In genomic region chr10:133394064-133394663, GRCh38 we compare ENCODE assay signal across 8 cellular contexts. TPM values are rescaled to one million over a fixed set of nuclear protein-coding genes. Genes with fewer than 3 reads are reported as not detected.
DNase-seq lines count a peak whose midpoint lies in the region; ATAC-seq, FAIRE-seq and TF ChIP-seq lines count a peak whose summit lies in the region.

MTG1 (plus strand) TSS chr10:133394157; CDS start chr10:133394221, 64 bp downstream.

- H3K4me1 ChIP-seq in psoas muscle (peaks cover 8% of the 10 kb centered on the region), vagina (peaks cover 18% of the 10 kb centered on the region)

- H3K4me3 ChIP-seq in psoas muscle, result peak within 1 kb of the TSS; percentile 78
- peak within 1 kb of the TSS; percentile 86 to 93 for H3K4me3 ChIP-seq in vagina

- TF ChIP-seq POLR2A in GM12891 (IDR thresholded peaks at IDR 0.05; ENCODE audit: low read depth, low read length) (peak; percentile 88), vagina (IDR thresholded peaks at IDR 0.05) (peak in 1 of 2 donors; percentile 57)

- H3K4me1 Mint-ChIP-seq in T-cell, result peaks cover 43 to 56% (median 55%) of the 10 kb centered on the region in 3 donors

- H3K27me3 ChIP-seq in psoas muscle (ENCODE audit: insufficient read depth in 3 of 3, low read length in 2 of 3) (no peaks in the 10 kb centered on the region), vagina (no peaks in the 10 kb centered on the region)

- H3K36me3 Mint-ChIP-seq in T-cell, result peaks cover 12% of the 10 kb centered on the region

- DNase-seq in GM12891 (ENCODE audit: insufficient read length, low spot score) (peak; percentile 90), NCI-H1105 (lab: John Stamatoyannopoulos, UW) (peak; percentile 82), T-cell (peak in 33 of 34 experiments; percentile 76 to 93 (median 86)), left ventricle myocardium superior (peak; percentile 98), psoas muscle (peak; percentile 96 to 98), vagina (ENCODE audit: extremely low spot score in 2 of 2) (peak in 1 of 2 donors; percentile 86)

- FAIRE-seq in GM12891 (lab: Jason Lieb, UNC), result peak; percentile 98

- H3K9me3 ChIP-seq in psoas muscle (no peaks in the 10 kb centered on the region), vagina (no peaks in the 10 kb centered on the region)

- no peaks in the 10 kb centered on the region for H3K27me3 Mint-ChIP-seq in T-cell

- WGBS in psoas muscle, 3 donors, result 1% methylated on average over 42 to 69 of the region's 69 CpGs

- H3K9me3 Mint-ChIP-seq in T-cell, result no peaks in the 10 kb centered on the region

- ATAC-seq in HG02642 (IDR thresholded peaks at IDR 0.05; ENCODE audit: poor library complexity, unreplicated experiment) (peak; percentile 77), T-cell (replicated peaks in 1 of 4) (peak; percentile 79 to 90 (median 82)), left ventricle myocardium superior (peak; percentile 98), psoas muscle (peak; percentile 97 to 98 (median 98))

- TF ChIP-seq CTCF in psoas muscle (IDR thresholded peaks at IDR 0.05) (peak; percentile 21), vagina (IDR thresholded peaks at IDR 0.05) (peak in 2 of 3 experiments; percentile 11 to 18)

- H3K27ac Mint-ChIP-seq in T-cell, result peak within 1 kb of the TSS; percentile 85 to 87

- H3K27ac ChIP-seq in angular gyrus (ENCODE audit: low read depth, low read length) (peak within 1 kb of the TSS; percentile 88), psoas muscle (peak within 1 kb of the TSS; percentile 89), vagina (peak within 1 kb of the TSS; percentile 77)

- POLR2A ChIA-PET in T-cell (lab: Charles Lee), result no interaction called here

- intact Hi-C loops in left ventricle myocardium superior (cut with micrococcal nuclease) (no loop called here), psoas muscle (cut with DNase I) (loop anchor here in 1 of 2 donors (10.0 kb wide), 1 partner anchor 69 kb away; no protein-coding TSS in a partner anchor), vagina (cut with DNase I) (loop anchor here (5.0 kb wide), 1 partner anchor 87 kb away; the partner anchor contains the start of genes TUBGCP2 and ZNF511)

- peaks cover 1 to 40% of the 10 kb centered on the region in 2 donors for H3K36me3 ChIP-seq in psoas muscle (ENCODE audit: insufficient read depth in 1 of 2, low read depth in 1 of 2)
- peaks cover 0 to 26% of the 10 kb centered on the region in 2 donors for H3K36me3 ChIP-seq in vagina

- CTCF ChIA-PET in T-cell (lab: Charles Lee), result no interaction called here

- H3K4me3 Mint-ChIP-seq in T-cell, result peak within 1 kb of the TSS; percentile 86 to 93 (median 91)

TF ChIP-seq in GM12891, 5 proteins besides CTCF, POLR2A, EP300 and RAD21:
- peak; percentile 31 for TF ChIP-seq PAX5 (IDR thresholded peaks at IDR 0.05; ENCODE audit: insufficient read depth, low read length, severe bottlenecking)
- TF ChIP-seq SPI1 (IDR thresholded peaks at IDR 0.05; ENCODE audit: low read depth, low read length), result no peak
- TF ChIP-seq TAF1 (IDR thresholded peaks at IDR 0.05; ENCODE audit: low read depth, low read length), result peak; percentile 67; the same call in 1 of the 2 replicates
- peak; percentile 91 for TF ChIP-seq POLR2AphosphoS5 (IDR thresholded peaks at IDR 0.05; ENCODE audit: low read depth, low read length)
- TF ChIP-seq POU2F2 (IDR thresholded peaks at IDR 0.05; ENCODE audit: low read depth, low read length), result peak; percentile 54

RNA-seq across cellular contexts. Expression of gene MTG1, which starts in this region (rescaled TPM):
- polyA plus RNA-seq in GM12891 (2012; ENCODE audit: low read depth, missing spikeins), result 24.2 TPM
- total RNA-seq in T-cell (10 to 100 TPM; 46.7 to 79.3 (median 69.4) TPM), left ventricle myocardium superior (20.9 TPM), psoas muscle (10 to 100 TPM; 22.7 to 37.7 (median 26.5) TPM), vagina (57.5 TPM)
- 10 to 100 TPM; 31.5 to 67.1 (median 32.2) TPM for polyA plus RNA-seq in psoas muscle
